1 cellular context compared by ENCODE assay signal in genomic region chr7:6008668-6009611, GRCh38.
A peak's percentile ranks its signal among the peaks of the same experiment; 100 is the strongest.
TF ChIP-seq lines count a peak whose summit lies in the region.

Gene AIMP2 (plus strand): TSS chr7:6009272. CDS start chr7:6009364, 92 bp downstream.
Gene PMS2 (minus strand): TSS chr7:6009049. CDS start chr7:6009019, 30 bp downstream.

TF ChIP-seq in GM12878, 131 proteins besides CTCF, POLR2A, EP300 and RAD21 (continued from another document and continues in another):
- TF ChIP-seq NKRF (conservative IDR thresholded peaks at IDR 0.05), result peak; percentile 99
- no peak for TF ChIP-seq JUNB (IDR thresholded peaks at IDR 0.05)
- TF ChIP-seq SPI1 (IDR thresholded peaks at IDR 0.05; ENCODE audit: borderline replicate concordance, insufficient read depth, low read depth, low read length), result peak; percentile 32; the same call in 1 of the 2 replicates
- TF ChIP-seq ZBTB40 (IDR thresholded peaks at IDR 0.05; ENCODE audit: borderline replicate concordance), result peak; percentile 78; the same call in 1 of the 2 replicates
- TF ChIP-seq NR2C2 (IDR thresholded peaks at IDR 0.05; ENCODE audit: borderline replicate concordance, control insufficient read depth, insufficient read length, low read depth), result no peak
- TF ChIP-seq STAT3 (IDR thresholded peaks at IDR 0.05; ENCODE audit: low read depth, low read length), result no peak
- TF ChIP-seq NFXL1 (IDR thresholded peaks at IDR 0.05; ENCODE audit: borderline replicate concordance), result no peak
- no peak for TF ChIP-seq ESRRA (IDR thresholded peaks at IDR 0.05; ENCODE audit: low read length)
- peak; percentile 84; the same call in 1 of the 2 replicates for TF ChIP-seq ZNF592 (IDR thresholded peaks at IDR 0.05)
- TF ChIP-seq MYB (IDR thresholded peaks at IDR 0.05; ENCODE audit: borderline replicate concordance, low read depth, low read length), result no peak
- TF ChIP-seq GATAD2B (conservative IDR thresholded peaks at IDR 0.05; ENCODE audit: low read depth), result peak; percentile 61
- peak; percentile 80 for TF ChIP-seq KLF5 (IDR thresholded peaks at IDR 0.05; ENCODE audit: partially characterized antibody)
- TF ChIP-seq E2F4 (IDR thresholded peaks at IDR 0.05; ENCODE audit: low read depth, low read length), result no peak
- TF ChIP-seq BHLHE40 (IDR thresholded peaks at IDR 0.05; ENCODE audit: borderline replicate concordance in 1 of 2, low read depth in 2 of 2, low read length in 1 of 2), result peak; percentile 89 to 98
- TF ChIP-seq RFX5 (IDR thresholded peaks at IDR 0.05; ENCODE audit: low read depth, low read length), result peak; percentile 87
- peak; percentile 96 for TF ChIP-seq ZNF687 (IDR thresholded peaks at IDR 0.05)
- TF ChIP-seq USF2 (IDR thresholded peaks at IDR 0.05; ENCODE audit: borderline replicate concordance, low read depth, low read length), result peak; percentile 6
- peak; percentile 92 for TF ChIP-seq CREB1 (IDR thresholded peaks at IDR 0.05; ENCODE audit: low read depth)
- TF ChIP-seq ZNF207 (IDR thresholded peaks at IDR 0.05; ENCODE audit: borderline replicate concordance), result peak; percentile 62; the same call in 1 of the 2 replicates
- TF ChIP-seq TARDBP (IDR thresholded peaks at IDR 0.05; ENCODE audit: borderline replicate concordance), result no peak
- TF ChIP-seq NBN (IDR thresholded peaks at IDR 0.05), result peak; percentile 76; the same call in 1 of the 2 replicates
- TF ChIP-seq CEBPZ (IDR thresholded peaks at IDR 0.05; ENCODE audit: low read depth, low read length), result no peak
- TF ChIP-seq MAX (IDR thresholded peaks at IDR 0.05; ENCODE audit: low read depth, low read length), result peak; percentile 99
- no peak for TF ChIP-seq HDAC6 (IDR thresholded peaks at IDR 0.05; ENCODE audit: unreplicated experiment)
- TF ChIP-seq IRF5 (IDR thresholded peaks at IDR 0.05; ENCODE audit: borderline replicate concordance), result no peak
- TF ChIP-seq BCL3 (IDR thresholded peaks at IDR 0.05; ENCODE audit: borderline replicate concordance, insufficient read depth, low read depth, low read length, poor library complexity, severe bottlenecking), result no peak
- TF ChIP-seq CBX3 (IDR thresholded peaks at IDR 0.05; ENCODE audit: borderline replicate concordance, low read depth), result no peak
- no peak for TF ChIP-seq TCF3 (IDR thresholded peaks at IDR 0.05; ENCODE audit: borderline replicate concordance, insufficient read depth, low read depth, low read length)
- TF ChIP-seq ZNF622 (IDR thresholded peaks at IDR 0.05), result no peak
- TF ChIP-seq DPF2 (IDR thresholded peaks at IDR 0.05), result peak; percentile 59
